In the genomic region with DNA sequence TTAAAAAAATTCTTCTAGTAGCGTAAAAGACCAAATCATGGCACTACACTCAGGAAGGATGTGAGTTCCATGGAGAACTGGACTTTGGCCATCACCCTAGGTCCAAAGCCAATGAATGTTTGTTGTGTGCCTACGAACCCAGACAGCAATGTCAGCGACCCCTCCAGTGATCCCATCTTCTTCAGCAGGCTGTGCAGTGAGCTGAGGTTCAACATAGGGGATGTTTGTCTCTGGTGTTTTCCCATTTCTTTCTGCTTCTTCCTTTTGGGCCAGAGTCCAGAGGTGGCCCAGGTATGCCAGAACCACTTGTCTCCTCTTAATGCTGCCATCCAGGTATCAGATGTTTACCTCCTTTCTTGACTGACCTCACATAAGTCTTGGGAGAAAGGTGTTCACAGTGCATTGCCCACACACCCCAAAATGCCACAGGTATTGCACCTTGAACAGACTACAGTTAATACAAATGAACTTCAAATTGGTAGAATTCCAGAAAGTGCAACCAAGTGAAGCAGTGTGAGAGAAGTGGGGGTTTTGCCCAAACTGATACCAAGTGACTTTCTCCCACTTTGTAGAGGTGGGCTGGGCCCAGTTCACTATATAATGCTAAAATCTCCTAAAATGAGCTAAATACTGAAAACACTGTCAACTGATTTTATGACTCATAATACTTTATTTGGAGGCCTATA, we compare ENCODE assay signal across 38 cellular contexts. TPM values are rescaled to one million over a fixed set of nuclear protein-coding genes. Genes with fewer than 3 reads are reported as not detected.
"Had no signal": no experiment of that assay in that cellular context is flagged by ENCODE, and none has a peak within 500 bp of the region (broad histone marks: within the 10 kb centered on the region; RNA-seq: fewer than 3 reads in every experiment).

No MANE protein-coding gene starts in this region.

- H3K9me3 ChIP-seq: adrenal gland, ascending aorta, body of pancreas, breast epithelium had no signal

- H3K36me3 ChIP-seq: brain microvascular endothelial cell, breast epithelium, cardiac muscle cell had no signal

- DNase-seq: activated effector memory CD4-positive, alpha-beta T cell treated with anti-CD3 and anti-CD28 coated beads, Interleukin-2, amount 50 U/mL, for 16 hours; activated effector memory CD4-positive, alpha-beta T cell treated with Interleukin-2 at 50 U/mL for 16 hours; activated gamma-delta T cell; activated gamma-delta T cell treated with Interleukin-2 at 50 U/mL for 16 hours; activated naive CD4-positive, alpha-beta T cell; activated naive CD4-positive, alpha-beta T cell treated with anti-CD3 and anti-CD28 coated beads for 36 hours; activated naive CD4-positive, alpha-beta T cell treated with anti-CD3 and anti-CD28 coated beads, Interleukin-2, amount 10 ng/mL, durations not matched to agents 7 days and 5 days; activated naive CD4-positive, alpha-beta T cell treated with Interleukin-2 at 50 U/mL for 16 hours; activated naive CD8-positive, alpha-beta T cell treated with anti-CD3 and anti-CD28 coated beads for 36 hours; activated naive CD8-positive, alpha-beta T cell treated with anti-CD3 and anti-CD28 coated beads, Interleukin-2, amount 10 ng/mL, durations not matched to agents 7 days and 5 days; activated naive CD8-positive, alpha-beta T cell treated with anti-CD3 and anti-CD28 coated beads, Interleukin-2, amount 50 U/mL, for 24 hours; activated T-cell treated with anti-CD3 and anti-CD28 coated beads, Interleukin-2, amount 50 U/mL, for 1 hour; activated T-cell treated with anti-CD3 and anti-CD28 coated beads, Interleukin-2, amount 50 U/mL, for 24 hours; activated T-cell treated with anti-CD3 and anti-CD28 coated beads, Interleukin-2, amount 50 U/mL, for 4 hours; activated T-cell treated with anti-CD3 and anti-CD28 coated beads, Interleukin-2, amount 50 U/mL, for 48 hours; activated T-cell treated with anti-CD3 and anti-CD28 coated beads, Interleukin-2, amount 50 U/mL, for 72 hours; adrenal gland; amniotic stem cell; amygdala; anterior cingulate cortex; aorta; body of pancreas; brain microvascular endothelial cell; caudate nucleus; central memory CD4-positive, alpha-beta T cell; cerebellar nuclear complex had no signal

- H3K4me3 ChIP-seq: adrenal gland, ascending aorta, body of pancreas, breast epithelium, cardiac muscle cell had no signal

- H3K27me3 ChIP-seq: adrenal gland, ascending aorta, body of pancreas, brain microvascular endothelial cell, breast epithelium, cardiac muscle cell had no signal

- FAIRE-seq: astrocyte, bronchial epithelial cell had no signal

- ATAC-seq: activated naive CD4-positive, alpha-beta T cell treated with anti-CD3 and anti-CD28 coated beads, Interleukin-2, amount 50 U/mL, for 72 hours; activated naive CD8-positive, alpha-beta T cell treated with anti-CD3 and anti-CD28 coated beads, Interleukin-2, amount 50 U/mL, for 24 hours; activated T-cell treated with anti-CD3 and anti-CD28 coated beads, Interleukin-2, amount 50 U/mL, for 4 hours; activated T-cell treated with anti-CD3 and anti-CD28 coated beads, Interleukin-2, amount 50 U/mL, for 72 hours; activated T-helper 17 cell treated with anti-CD3 and anti-CD28 coated beads, Interleukin-2, amount 50 U/mL, for 72 hours; body of pancreas had no signal

- H3K4me1 ChIP-seq: adrenal gland, ascending aorta, body of pancreas, breast epithelium had no signal

- H3K27ac ChIP-seq: adrenal gland, ascending aorta, body of pancreas, brain microvascular endothelial cell, breast epithelium, cardiac muscle cell had no signal

RNA-seq across cellular contexts. Expression of gene LINC00237, which starts 33.9 kb away (rescaled TPM):
- total RNA-seq: activated naive CD4-positive, alpha-beta T cell treated with anti-CD3 and anti-CD28 coated beads for 36 hours; activated naive CD4-positive, alpha-beta T cell treated with anti-CD3 and anti-CD28 coated beads, Interleukin-2, amount 50 U/mL, for 72 hours; activated naive CD8-positive, alpha-beta T cell treated with anti-CD3 and anti-CD28 coated beads for 36 hours; activated T-cell treated with anti-CD3 and anti-CD28 coated beads, Interleukin-2, amount 50 U/mL, for 4 hours; activated T-helper 1 cell treated with anti-CD3 and anti-CD28 coated beads, Interleukin-12 subunit alpha, Interleukin-12 subunit beta, Interleukin-2, Interleukin-4 antibody, amounts not matched to agents 30 ng/mL and 10 ng/mL and 1 ng/mL, durations not matched to agents 14 hours and 24 hours and 36 hours; activated T-helper 17 cell treated with anti-CD3 and anti-CD28 coated beads, Interleukin-2, amount 50 U/mL, for 72 hours; activated T-helper 2 cell treated with anti-CD3 and anti-CD28 coated beads, Interferon-gamma antibody, Interleukin-2, Interleukin-4, amounts not matched to agents 10 μg/mL and 5 μg/mL and 100 μg/mL, durations not matched to agents 14 hours and 24 hours and 36 hours; aorta; ascending aorta; astrocyte; body of pancreas; breast epithelium; bronchial epithelial cell; cardiac muscle cell; cardiac septum; chondrocyte had no signal
- polyA plus RNA-seq: adipose tissue, adrenal gland, cardiac muscle cell had no signal
